10 cellular contexts compared by ENCODE assay signal in genomic region chr2:8003462-8004075, GRCh38.
DNase-seq lines count a peak whose midpoint lies in the region; ATAC-seq and TF ChIP-seq lines count a peak whose summit lies in the region.
"Had no signal": no experiment of that assay in that cellular context is flagged by ENCODE, and none has a peak within 500 bp of the region (broad histone marks: within the 10 kb centered on the region; RNA-seq: fewer than 3 reads in every experiment).

No MANE protein-coding gene starts in this region.

- H3K4me1 ChIP-seq in ascending aorta (peaks cover 3 to 4% of the 10 kb centered on the region in 2 donors), thyroid gland (no peaks in the 10 kb centered on the region)

- H3K27ac ChIP-seq in ascending aorta (peak overlapping the region; percentile 77 to 88), thyroid gland (peak overlapping the region in 2 of 3 donors; percentile 42 to 57)

- H3K27me3 ChIP-seq in ascending aorta: no peaks in the 10 kb centered on the region
- no peaks in the 10 kb centered on the region for H3K27me3 ChIP-seq in thyroid gland

- DNase-seq in HuH-7.5 (ENCODE audit: low spot score): peak; percentile 27
- DNase-seq in ascending aorta (ENCODE audit: low spot score in 2 of 2): peak; percentile 47 to 86
- DNase-seq in left kidney (ENCODE audit: low read depth, low spot score): peak; percentile 79
- DNase-seq in thyroid gland: peak; percentile 8 to 20
- no peak for DNase-seq in cerebellar nuclear complex (lab: John Stamatoyannopoulos, UW)
- DNase-seq in stimulated activated naive CD4-positive, alpha-beta T cell treated with Interleukin-2 at 50 U/mL for 16 hours (lab: John Stamatoyannopoulos, UW): no peak
- DNase-seq: NK-92 treated with Interleukin-12 subunit alpha and Interleukin-12 subunit beta, amount 100 ng/mL, for 24 hours; stimulated activated CD4-positive, alpha-beta T cell treated with anti-CD3 and anti-CD28 coated beads, Interleukin-15, amount 100 ng/mL, for 24 hours had no signal

- 83 to 85% methylated on average over 13 of the region's 13 CpGs for WGBS in thyroid gland, 2 donors

- intact Hi-C loops in ascending aorta (cut with DNase I) (loop anchor here (1.0 to 5.0 kb wide), 5 partner anchors 53 to 679 kb away; partner anchors contain the start of gene ID2), thyroid gland (cut with DNase I) (no loop called here)

- H3K4me3 ChIP-seq in ascending aorta (peak overlapping the region; percentile 32 to 48), thyroid gland (replicated peaks in 1 of 3) (no peak overlapping the region)

- ATAC-seq in HG02885 (IDR thresholded peaks at IDR 0.05; ENCODE audit: poor library complexity, unreplicated experiment) (no peak), GM21367 (IDR thresholded peaks at IDR 0.05; ENCODE audit: unreplicated experiment) (no peak)

- H3K36me3 ChIP-seq in ascending aorta (no peaks in the 10 kb centered on the region), thyroid gland (no peaks in the 10 kb centered on the region)

- H3K9me3 ChIP-seq in ascending aorta (no peaks in the 10 kb centered on the region), thyroid gland (no peaks in the 10 kb centered on the region)

- no peak for TF ChIP-seq POLR2A in thyroid gland (IDR thresholded peaks at IDR 0.05)

- TF ChIP-seq CTCF in ascending aorta (IDR thresholded peaks at IDR 0.05) (no peak), thyroid gland (IDR thresholded peaks at IDR 0.05) (no peak)

Comparison
In these comparisons a context has a peak if more than half of its experiments do, and no peak if none do; other contexts are left out.
1. DNase-seq: peak in HuH-7.5 (single experiment), ascending aorta (2 of 2), left kidney (single experiment) and thyroid gland (2 of 2); none in cerebellar nuclear complex (0 of 2) and stimulated activated naive CD4-positive, alpha-beta T cell treated with Interleukin-2 at 50 U/mL for 16 hours (single experiment).
2. H3K4me3 ChIP-seq: peak in ascending aorta (2 of 2); none in thyroid gland (0 of 3).